ENCODE assay signal across 13 cellular contexts in genomic region chr1:196302981-196303380, GRCh38.
DNase-seq lines count a peak whose midpoint lies in the region; ATAC-seq lines count a peak whose summit lies in the region.
"Had no signal": no experiment of that assay in that cellular context is flagged by ENCODE, and none has a peak within 500 bp of the region (broad histone marks: within the 10 kb centered on the region; RNA-seq: fewer than 3 reads in every experiment).

No MANE protein-coding gene starts in this region.

- no peaks in the 10 kb centered on the region; the same call in 1 of the 2 replicates for H3K36me3 ChIP-seq in HUES48 (ENCODE audit: control insufficient read depth, insufficient read depth, low read length)
- H3K36me3 ChIP-seq in neuronal stem cell (replicated peaks in 1 of 2; ENCODE audit: control insufficient read depth in 2 of 2, insufficient read depth in 2 of 2, low read length in 2 of 2): peaks cover 2 to 3% of the 10 kb centered on the region in 2 donors

- ATAC-seq in HG02884 (IDR thresholded peaks at IDR 0.05; ENCODE audit: unreplicated experiment): no peak
- ATAC-seq: A549, K562 had no signal

- no peak overlapping the region for H2BK5ac ChIP-seq in neuronal stem cell (ENCODE audit: low read length)

- no peak overlapping the region for H2BK12ac ChIP-seq in neuronal stem cell (ENCODE audit: low read length)

- H3K4me1 ChIP-seq in HUES48 (ENCODE audit: control insufficient read depth, insufficient read depth, low read length) (peaks cover 54% of the 10 kb centered on the region), neuronal stem cell (ENCODE audit: control insufficient read depth in 2 of 2, insufficient read depth in 1 of 2, low read depth in 1 of 2, low read length in 2 of 2) (peaks cover 0 to 2% of the 10 kb centered on the region in 2 donors)
- H3K4me1 ChIP-seq: A549, Caco-2 had no signal

- no peak overlapping the region for H3K14ac ChIP-seq in neuronal stem cell (ENCODE audit: low read length)

- no peak overlapping the region for H3K9ac ChIP-seq in HUES48 (ENCODE audit: low read depth, low read length)
- H3K9ac ChIP-seq in neuronal stem cell (ENCODE audit: low read depth, low read length, poor library complexity): no peak overlapping the region

- H2BK120ac ChIP-seq in neuronal stem cell (ENCODE audit: low read depth, low read length): no peak overlapping the region

- H2AFZ ChIP-seq in neuronal stem cell (ENCODE audit: low read length): no peak overlapping the region

- H3K27ac ChIP-seq in HUES48 (ENCODE audit: low read depth, low read length): peak overlapping the region; percentile 59
- H3K27ac ChIP-seq in neuronal stem cell (replicated peaks; ENCODE audit: low read length): peak overlapping the region; percentile 44
- H3K27ac ChIP-seq: A549 had no signal

- H4K8ac ChIP-seq in neuronal stem cell (ENCODE audit: low read depth, low read length): no peak overlapping the region

- no peak overlapping the region for H3K4ac ChIP-seq in neuronal stem cell (ENCODE audit: low read length)

- H3K27me3 ChIP-seq in HUES48 (ENCODE audit: control insufficient read depth, insufficient read depth, low read length) (no peaks in the 10 kb centered on the region), neuronal stem cell (ENCODE audit: control insufficient read depth in 3 of 3, insufficient read depth in 3 of 3, low read depth in 1 of 3, low read length in 3 of 3) (no peaks in the 10 kb centered on the region)

- H3K9me3 ChIP-seq in HUES48 (ENCODE audit: control insufficient read depth, insufficient read depth, low read length): no peaks in the 10 kb centered on the region
- no peaks in the 10 kb centered on the region for H3K9me3 ChIP-seq in neuronal stem cell (replicated peaks in 1 of 2; ENCODE audit: control insufficient read depth in 2 of 2, insufficient read depth in 1 of 2, low read depth in 1 of 2, low read length in 2 of 2)
- H3K9me3 ChIP-seq: A549, Caco-2 had no signal

- no peak overlapping the region for H3K23ac ChIP-seq in neuronal stem cell (ENCODE audit: low read depth, low read length, poor library complexity)

- DNase-seq in astrocyte of the hippocampus (ENCODE audit: low read depth, low spot score): peak; percentile 13
- DNase-seq in left kidney (ENCODE audit: low read depth, low spot score): peak; percentile 12
- peak; percentile 20 for DNase-seq in neuronal stem cell (ENCODE audit: low spot score)
- DNase-seq in kidney tubule cell (ENCODE audit: low spot score): no peak
- DNase-seq in middle frontal gyrus (ENCODE audit: extremely low spot score, low spot score): no peak
- no peak for DNase-seq in amygdala (lab: John Stamatoyannopoulos, UW)
- DNase-seq: Caco-2; CD8-positive, alpha-beta memory T cell; H7 had no signal

- H2AK5ac ChIP-seq in neuronal stem cell (ENCODE audit: low read depth, low read length): no peak overlapping the region

- no peaks in the 10 kb centered on the region for H3K79me1 ChIP-seq in neuronal stem cell (ENCODE audit: low read depth, low read length)

- H2BK15ac ChIP-seq in neuronal stem cell (ENCODE audit: low read length): no peak overlapping the region

- H3K18ac ChIP-seq in neuronal stem cell (ENCODE audit: low read length): no peak overlapping the region

- H3K4me2 ChIP-seq in neuronal stem cell (ENCODE audit: insufficient read depth, low read length, poor library complexity, severe bottlenecking): no peak overlapping the region
- H3K4me2 ChIP-seq: A549 had no signal

- H3K4me3 ChIP-seq in HUES48 (ENCODE audit: low read depth, low read length): no peak overlapping the region; the same call in 1 of the 2 replicates
- H3K4me3 ChIP-seq in neuronal stem cell (ENCODE audit: low read length in 2 of 2): no peak overlapping the region
- H3K4me3 ChIP-seq: A549, K562 had no signal

- no peak overlapping the region for H4K91ac ChIP-seq in neuronal stem cell (ENCODE audit: low read depth, low read length, poor library complexity)

Comparison
In these comparisons a context has a peak if more than half of its experiments do, and no peak if none do; other contexts are left out.
1. DNase-seq: peak in astrocyte of the hippocampus (single experiment), left kidney (single experiment) and neuronal stem cell (single experiment); none in kidney tubule cell (single experiment), middle frontal gyrus (single experiment) and amygdala (0 of 56).